1 cellular context compared by ENCODE assay signal in genomic region chr14:99199854-99200653, GRCh38.
TF ChIP-seq lines count a peak whose summit lies in the region.

No MANE protein-coding gene starts in this region.

TF ChIP-seq in SK-N-SH, 30 proteins besides CTCF, POLR2A, EP300 and RAD21 (continued from another document):
- TF ChIP-seq MXI1 (IDR thresholded peaks at IDR 0.05; ENCODE audit: low read depth, low read length) (no peak), RXRA (IDR thresholded peaks at IDR 0.05; ENCODE audit: borderline replicate concordance, low read depth) (no peak)
- TF ChIP-seq, protein P1, sequence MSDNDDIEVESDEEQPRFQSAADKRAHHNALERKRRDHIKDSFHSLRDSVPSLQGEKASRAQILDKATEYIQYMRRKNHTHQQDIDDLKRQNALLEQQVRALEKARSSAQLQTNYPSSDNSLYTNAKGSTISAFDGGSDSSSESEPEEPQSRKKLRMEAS (IDR thresholded peaks at IDR 0.05; ENCODE audit: low read depth): no peak
- TF ChIP-seq, protein P2, sequence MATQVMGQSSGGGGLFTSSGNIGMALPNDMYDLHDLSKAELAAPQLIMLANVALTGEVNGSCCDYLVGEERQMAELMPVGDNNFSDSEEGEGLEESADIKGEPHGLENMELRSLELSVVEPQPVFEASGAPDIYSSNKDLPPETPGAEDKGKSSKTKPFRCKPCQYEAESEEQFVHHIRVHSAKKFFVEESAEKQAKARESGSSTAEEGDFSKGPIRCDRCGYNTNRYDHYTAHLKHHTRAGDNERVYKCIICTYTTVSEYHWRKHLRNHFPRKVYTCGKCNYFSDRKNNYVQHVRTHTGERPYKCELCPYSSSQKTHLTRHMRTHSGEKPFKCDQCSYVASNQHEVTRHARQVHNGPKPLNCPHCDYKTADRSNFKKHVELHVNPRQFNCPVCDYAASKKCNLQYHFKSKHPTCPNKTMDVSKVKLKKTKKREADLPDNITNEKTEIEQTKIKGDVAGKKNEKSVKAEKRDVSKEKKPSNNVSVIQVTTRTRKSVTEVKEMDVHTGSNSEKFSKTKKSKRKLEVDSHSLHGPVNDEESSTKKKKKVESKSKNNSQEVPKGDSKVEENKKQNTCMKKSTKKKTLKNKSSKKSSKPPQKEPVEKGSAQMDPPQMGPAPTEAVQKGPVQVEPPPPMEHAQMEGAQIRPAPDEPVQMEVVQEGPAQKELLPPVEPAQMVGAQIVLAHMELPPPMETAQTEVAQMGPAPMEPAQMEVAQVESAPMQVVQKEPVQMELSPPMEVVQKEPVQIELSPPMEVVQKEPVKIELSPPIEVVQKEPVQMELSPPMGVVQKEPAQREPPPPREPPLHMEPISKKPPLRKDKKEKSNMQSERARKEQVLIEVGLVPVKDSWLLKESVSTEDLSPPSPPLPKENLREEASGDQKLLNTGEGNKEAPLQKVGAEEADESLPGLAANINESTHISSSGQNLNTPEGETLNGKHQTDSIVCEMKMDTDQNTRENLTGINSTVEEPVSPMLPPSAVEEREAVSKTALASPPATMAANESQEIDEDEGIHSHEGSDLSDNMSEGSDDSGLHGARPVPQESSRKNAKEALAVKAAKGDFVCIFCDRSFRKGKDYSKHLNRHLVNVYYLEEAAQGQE (IDR thresholded peaks at IDR 0.05; ENCODE audit: low read depth, low read length): no peak
